Comparison of ENCODE assay signal across 8 cellular contexts in genomic region chr3:122101646-122102045, GRCh38. TPM values are rescaled to one million over a fixed set of nuclear protein-coding genes. Genes with fewer than 3 reads are reported as not detected.
DNase-seq lines count a peak whose midpoint lies in the region; ATAC-seq and TF ChIP-seq lines count a peak whose summit lies in the region.

No MANE protein-coding gene starts in this region.

- ATAC-seq in GM19395 (IDR thresholded peaks at IDR 0.05; ENCODE audit: unreplicated experiment), result peak; percentile 36
- ATAC-seq in left lung, result peak; percentile 81
- no peak for ATAC-seq in HG02970 (IDR thresholded peaks at IDR 0.05; ENCODE audit: low FRiP score, unreplicated experiment)
- ATAC-seq in right cardiac atrium, result no peak

- intact Hi-C loops in left lung (cut with DNase I), result loop anchor here in 1 of 2 donors (10.0 kb wide), 1 partner anchor 153 kb away; no protein-coding TSS in a partner anchor
- intact Hi-C loops in right cardiac atrium (cut with DNase I), result no loop called here

- DNase-seq in DMS53 (lab: John Stamatoyannopoulos, UW), result peak; percentile 87
- peak; percentile 31 for DNase-seq in HPDE6-E6E7 (ENCODE audit: extremely low spot score)
- peak; percentile 84 for DNase-seq in NCI-H82 (lab: John Stamatoyannopoulos, UW)
- peak; percentile 43 for DNase-seq in astrocyte of the hippocampus (ENCODE audit: low read depth, low spot score)
- DNase-seq in left lung, result no peak
- DNase-seq in right cardiac atrium, result no peak

- 56% methylated on average over 3 of the region's 3 CpGs for WGBS in right cardiac atrium

- H3K9me3 ChIP-seq in left lung, result no peaks in the 10 kb centered on the region
- H3K9me3 ChIP-seq in right cardiac atrium (ENCODE audit: control insufficient read depth, low read length), result no peaks in the 10 kb centered on the region

- H3K4me3 ChIP-seq in left lung (no peak overlapping the region), right cardiac atrium (ENCODE audit: low read length) (no peak overlapping the region)

- no peaks in the 10 kb centered on the region for H3K36me3 ChIP-seq in left lung

- no peak overlapping the region for H3K27ac ChIP-seq in left lung
- H3K27ac ChIP-seq in right cardiac atrium (ENCODE audit: low read length), result no peak overlapping the region

- peak; percentile 23 to 33 for TF ChIP-seq CTCF in left lung (IDR thresholded peaks at IDR 0.05)

- no peaks in the 10 kb centered on the region for H3K27me3 ChIP-seq in left lung
- H3K27me3 ChIP-seq in right cardiac atrium (ENCODE audit: control insufficient read depth, insufficient read depth), result no peaks in the 10 kb centered on the region

- H3K4me1 ChIP-seq in left lung (peaks cover 0 to 10% of the 10 kb centered on the region in 2 donors), right cardiac atrium (ENCODE audit: control insufficient read depth, insufficient read depth, low read length) (no peaks in the 10 kb centered on the region)

RNA-seq across cellular contexts. Expression of gene CD86, which starts 46.5 kb away (rescaled TPM):
- 10 to 100 TPM; 13.4 to 17.6 TPM for total RNA-seq in left lung
- 1 to 10 TPM; 3.1 to 5.4 (median 5.1) TPM for total RNA-seq in right cardiac atrium
- 0.91 TPM for polyA plus RNA-seq in right cardiac atrium

Comparison
In these comparisons a context has a peak if more than half of its experiments do, and no peak if none do; other contexts are left out.
1. DNase-seq: peak in DMS53 (single experiment), HPDE6-E6E7 (single experiment), NCI-H82 (single experiment) and astrocyte of the hippocampus (single experiment); none in left lung (0 of 2) and right cardiac atrium (0 of 3).
2. ATAC-seq: peak in GM19395 (single experiment) and left lung (single experiment); none in HG02970 (single experiment) and right cardiac atrium (0 of 2).